ENCODE assay signal across 8 cellular contexts in the genomic region with DNA sequence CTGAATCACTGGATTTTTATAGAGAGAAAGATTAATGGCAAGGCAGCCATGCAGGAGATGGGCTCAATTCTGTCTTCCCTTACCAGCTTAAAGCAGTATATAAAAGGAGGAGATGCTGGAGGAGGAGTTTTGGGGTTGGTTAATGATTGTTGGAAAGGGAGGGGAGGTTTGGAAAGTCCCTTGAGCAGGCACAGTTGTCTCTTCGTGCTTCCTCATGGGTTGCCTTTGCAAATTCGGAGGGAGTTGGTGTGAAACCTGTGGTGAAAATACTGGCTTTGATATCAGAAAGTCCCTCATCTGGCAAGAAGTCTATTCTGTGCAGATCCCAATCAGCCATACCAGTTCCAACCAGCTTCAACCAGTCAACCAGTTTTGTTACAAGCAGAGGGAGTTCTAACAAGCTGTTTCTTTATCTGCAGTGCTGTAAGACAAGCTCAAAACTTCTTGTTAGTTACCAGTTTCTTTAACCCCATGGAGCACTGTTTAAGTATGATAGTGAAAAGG.
A peak's percentile ranks its signal among the peaks of the same experiment; 100 is the strongest.
DNase-seq lines count a peak whose midpoint lies in the region; ATAC-seq lines count a peak whose summit lies in the region.

No MANE protein-coding gene starts in this region.

- peak; percentile 12 to 22 for DNase-seq in stimulated activated CD4-positive, alpha-beta T cell treated with anti-CD3 and anti-CD28 coated beads, Interleukin-12 subunit alpha, Interleukin-12 subunit beta, amount 100 ng/mL, for 24 hours (ENCODE audit: low read depth in 2 of 2)
- no peak for DNase-seq in stimulated activated CD4-positive, alpha-beta T cell treated with anti-CD3 and anti-CD28 coated beads, Interleukin-4, amount 100 ng/mL, for 1 hour
- DNase-seq in NCI-H146 (lab: John Stamatoyannopoulos, UW): no peak
- no peak for DNase-seq in RKO (ENCODE audit: low spot score)
- no peak for DNase-seq in putamen (ENCODE audit: low spot score)

- H3K27ac Mint-ChIP-seq in activated naive CD4-positive, alpha-beta T cell treated with anti-CD3 and anti-CD28 coated beads, Interleukin-2, amount 50 U/mL, for 24 hours: peak overlapping the region; percentile 53
- H3K27ac Mint-ChIP-seq in stimulated activated memory B cell treated with anti-CD40 and anti-IgM and Interleukin-4, amounts not matched to agents 10 μg/mL and 1 μg/mL and 100 μg/mL, for 72 hours: peak overlapping the region; percentile 64

- peaks cover 75% of the 10 kb centered on the region for H3K4me1 Mint-ChIP-seq in activated naive CD4-positive, alpha-beta T cell treated with anti-CD3 and anti-CD28 coated beads, Interleukin-2, amount 50 U/mL, for 24 hours
- peaks cover 52% of the 10 kb centered on the region for H3K4me1 Mint-ChIP-seq in stimulated activated memory B cell treated with anti-CD40 and anti-IgM and Interleukin-4, amounts not matched to agents 10 μg/mL and 1 μg/mL and 100 μg/mL, for 72 hours

- H3K9me3 Mint-ChIP-seq in activated naive CD4-positive, alpha-beta T cell treated with anti-CD3 and anti-CD28 coated beads, Interleukin-2, amount 50 U/mL, for 24 hours: peaks cover 19% of the 10 kb centered on the region
- peaks cover 4% of the 10 kb centered on the region for H3K9me3 Mint-ChIP-seq in stimulated activated memory B cell treated with anti-CD40 and anti-IgM and Interleukin-4, amounts not matched to agents 10 μg/mL and 1 μg/mL and 100 μg/mL, for 72 hours

- H3K27me3 Mint-ChIP-seq in activated naive CD4-positive, alpha-beta T cell treated with anti-CD3 and anti-CD28 coated beads, Interleukin-2, amount 50 U/mL, for 24 hours: no peaks in the 10 kb centered on the region
- H3K27me3 Mint-ChIP-seq in stimulated activated memory B cell treated with anti-CD40 and anti-IgM and Interleukin-4, amounts not matched to agents 10 μg/mL and 1 μg/mL and 100 μg/mL, for 72 hours: no peaks in the 10 kb centered on the region

- peak; percentile 54 for ATAC-seq in HG03139 (IDR thresholded peaks at IDR 0.05; ENCODE audit: unreplicated experiment)
- ATAC-seq in stimulated activated memory B cell treated with anti-CD40 and anti-IgM and Interleukin-4, amounts not matched to agents 10 μg/mL and 1 μg/mL and 100 μg/mL, for 72 hours: peak; percentile 84

- H3K36me3 Mint-ChIP-seq in activated naive CD4-positive, alpha-beta T cell treated with anti-CD3 and anti-CD28 coated beads, Interleukin-2, amount 50 U/mL, for 24 hours: peaks cover 48% of the 10 kb centered on the region
- H3K36me3 Mint-ChIP-seq in stimulated activated memory B cell treated with anti-CD40 and anti-IgM and Interleukin-4, amounts not matched to agents 10 μg/mL and 1 μg/mL and 100 μg/mL, for 72 hours: peaks cover 47% of the 10 kb centered on the region

- peak overlapping the region; percentile 8 for H3K4me3 Mint-ChIP-seq in activated naive CD4-positive, alpha-beta T cell treated with anti-CD3 and anti-CD28 coated beads, Interleukin-2, amount 50 U/mL, for 24 hours
- H3K4me3 Mint-ChIP-seq in stimulated activated memory B cell treated with anti-CD40 and anti-IgM and Interleukin-4, amounts not matched to agents 10 μg/mL and 1 μg/mL and 100 μg/mL, for 72 hours: no peak overlapping the region

Comparison
In these comparisons a context has a peak if more than half of its experiments do, and no peak if none do; other contexts are left out.
1. DNase-seq: peak in stimulated activated CD4-positive, alpha-beta T cell treated with anti-CD3 and anti-CD28 coated beads, Interleukin-12 subunit alpha, Interleukin-12 subunit beta, amount 100 ng/mL, for 24 hours (2 of 2); none in stimulated activated CD4-positive, alpha-beta T cell treated with anti-CD3 and anti-CD28 coated beads, Interleukin-4, amount 100 ng/mL, for 1 hour (single experiment), NCI-H146 (single experiment), RKO (single experiment) and putamen (single experiment).